ENCODE assay signal across 10 cellular contexts in genomic region chr20:58245931-58246330, GRCh38. TPM values are rescaled to one million over a fixed set of nuclear protein-coding genes. Genes with fewer than 3 reads are reported as not detected.
"Had no signal": no experiment of that assay in that cellular context is flagged by ENCODE, and none has a peak within 500 bp of the region (broad histone marks: within the 10 kb centered on the region; RNA-seq: fewer than 3 reads in every experiment).

No MANE protein-coding gene starts in this region.

- H3K4me3 ChIP-seq: HAP-1, K562 had no signal

- H3K27ac ChIP-seq: HL-60 had no signal

- H3K9me3 ChIP-seq: HAP-1 had no signal

- H3K36me3 ChIP-seq: HAP-1 had no signal

- DNase-seq: GOT3, H7, HFFc6, IMR-90, KG1 had no signal

- H3K4me1 ChIP-seq: HAP-1 had no signal

- H3K27ac Mint-ChIP-seq: HFFc6 had no signal

- H3K9me3 Mint-ChIP-seq: HFFc6 had no signal

- H3K4me3 Mint-ChIP-seq: HFFc6 had no signal

RNA-seq across cellular contexts. Expression of gene ANKRD60, which starts 17.5 kb away (rescaled TPM):
- total RNA-seq: H4, H7, HFFc6, HT1080, IMR-90, K562 had no signal
- polyA plus RNA-seq: IMR-90, K562 had no signal
